In genomic region chr6:159976844-159977241, GRCh38 we compare ENCODE assay signal across 12 cellular contexts. TPM values are rescaled to one million over a fixed set of nuclear protein-coding genes. Genes with fewer than 3 reads are reported as not detected.
DNase-seq lines count a peak whose midpoint lies in the region; ATAC-seq and TF ChIP-seq lines count a peak whose summit lies in the region.
"Had no signal": no experiment of that assay in that cellular context is flagged by ENCODE, and none has a peak within 500 bp of the region (broad histone marks: within the 10 kb centered on the region; RNA-seq: fewer than 3 reads in every experiment).

No MANE protein-coding gene starts in this region.

- H3K27ac ChIP-seq in right cardiac atrium (ENCODE audit: low read length) (peak overlapping the region; percentile 80), vagina (peak overlapping the region; percentile 67)

- peaks cover 41% of the 10 kb centered on the region for H3K36me3 Mint-ChIP-seq in activated naive CD8-positive, alpha-beta T cell treated with anti-CD3 and anti-CD28 coated beads, Interleukin-2, amount 50 U/mL, for 24 hours (ENCODE audit: low read depth)
- peaks cover 24% of the 10 kb centered on the region for H3K36me3 Mint-ChIP-seq in natural killer cell treated with Interleukin-12 subunit alpha and Interleukin-12 subunit beta and Interleukin-15 and Interleukin-18, amount 100 ng/mL, for 72 hours

- 60% methylated on average over 6 of the region's 6 CpGs for WGBS in right cardiac atrium

- H3K27ac Mint-ChIP-seq in activated naive CD8-positive, alpha-beta T cell treated with anti-CD3 and anti-CD28 coated beads, Interleukin-2, amount 50 U/mL, for 24 hours = peak overlapping the region; percentile 99
- peak overlapping the region; percentile 99 for H3K27ac Mint-ChIP-seq in natural killer cell treated with Interleukin-12 subunit alpha and Interleukin-12 subunit beta and Interleukin-15 and Interleukin-18, amount 100 ng/mL, for 72 hours

- H3K36me3 ChIP-seq in vagina = no peaks in the 10 kb centered on the region

- H3K9me3 Mint-ChIP-seq in activated naive CD8-positive, alpha-beta T cell treated with anti-CD3 and anti-CD28 coated beads, Interleukin-2, amount 50 U/mL, for 24 hours = no peaks in the 10 kb centered on the region
- no peaks in the 10 kb centered on the region for H3K9me3 Mint-ChIP-seq in natural killer cell treated with Interleukin-12 subunit alpha and Interleukin-12 subunit beta and Interleukin-15 and Interleukin-18, amount 100 ng/mL, for 72 hours

- H3K4me1 ChIP-seq in right cardiac atrium (ENCODE audit: control insufficient read depth, insufficient read depth, low read length) = peaks cover 40% of the 10 kb centered on the region
- H3K4me1 ChIP-seq in vagina = peaks cover 92% of the 10 kb centered on the region

- peaks cover 98% of the 10 kb centered on the region for H3K4me1 Mint-ChIP-seq in activated naive CD8-positive, alpha-beta T cell treated with anti-CD3 and anti-CD28 coated beads, Interleukin-2, amount 50 U/mL, for 24 hours
- peaks cover 87 to 95% of the 10 kb centered on the region in 2 donors for H3K4me1 Mint-ChIP-seq in natural killer cell treated with Interleukin-12 subunit alpha and Interleukin-12 subunit beta and Interleukin-15 and Interleukin-18, amount 100 ng/mL, for 72 hours (ENCODE audit: low read depth in 2 of 2)

- no peaks in the 10 kb centered on the region for H3K9me3 ChIP-seq in right cardiac atrium (ENCODE audit: control insufficient read depth, low read length)
- H3K9me3 ChIP-seq in vagina = no peaks in the 10 kb centered on the region

- DNase-seq in right cardiac atrium (no peak), left cardiac atrium (no peak), vagina (ENCODE audit: extremely low spot score in 2 of 2) (no peak), amygdala (lab: John Stamatoyannopoulos, UW) (no peak), left lobe of liver (ENCODE audit: low spot score) (no peak)
- DNase-seq in activated naive CD8-positive, alpha-beta T cell treated with anti-CD3 and anti-CD28 coated beads, Interleukin-2, amount 50 U/mL, for 24 hours = no peak
- no peak for DNase-seq in natural killer cell treated with Interleukin-12 subunit alpha and Interleukin-12 subunit beta and Interleukin-15 and Interleukin-18, amount 100 ng/mL, for 72 hours (ENCODE audit: low spot score)
- DNase-seq in stimulated activated naive CD4-positive, alpha-beta T cell (lab: John Stamatoyannopoulos, UW) = no peak
- DNase-seq: activated gamma-delta T cell treated with Interleukin-2 at 50 U/mL for 16 hours; effector memory CD4-positive, alpha-beta T cell; NCI-H1048; occipital lobe had no signal

- ATAC-seq in right cardiac atrium = no peak
- no peak for ATAC-seq in left cardiac atrium
- ATAC-seq in activated naive CD8-positive, alpha-beta T cell treated with anti-CD3 and anti-CD28 coated beads, Interleukin-2, amount 50 U/mL, for 24 hours = peak; percentile 12
- peak in 1 of 2 donors; percentile 11 for ATAC-seq in natural killer cell treated with Interleukin-12 subunit alpha and Interleukin-12 subunit beta and Interleukin-15 and Interleukin-18, amount 100 ng/mL, for 72 hours
- no peak for ATAC-seq in left lobe of liver

- no peak for TF ChIP-seq POLR2A in vagina (IDR thresholded peaks at IDR 0.05)

- peak overlapping the region; percentile 91 for H3K4me3 Mint-ChIP-seq in activated naive CD8-positive, alpha-beta T cell treated with anti-CD3 and anti-CD28 coated beads, Interleukin-2, amount 50 U/mL, for 24 hours
- H3K4me3 Mint-ChIP-seq in natural killer cell treated with Interleukin-12 subunit alpha and Interleukin-12 subunit beta and Interleukin-15 and Interleukin-18, amount 100 ng/mL, for 72 hours = peak overlapping the region; percentile 95

- no peak for TF ChIP-seq CTCF in vagina (IDR thresholded peaks at IDR 0.05)

- no peaks in the 10 kb centered on the region for H3K27me3 Mint-ChIP-seq in activated naive CD8-positive, alpha-beta T cell treated with anti-CD3 and anti-CD28 coated beads, Interleukin-2, amount 50 U/mL, for 24 hours
- H3K27me3 Mint-ChIP-seq in natural killer cell treated with Interleukin-12 subunit alpha and Interleukin-12 subunit beta and Interleukin-15 and Interleukin-18, amount 100 ng/mL, for 72 hours = no peaks in the 10 kb centered on the region

- H3K27me3 ChIP-seq in right cardiac atrium (ENCODE audit: control insufficient read depth, insufficient read depth) (no peaks in the 10 kb centered on the region), vagina (no peaks in the 10 kb centered on the region)

- H3K4me3 ChIP-seq in right cardiac atrium (ENCODE audit: low read length) (no peak overlapping the region), vagina (peak overlapping the region; percentile 6 to 9)

- intact Hi-C loops in right cardiac atrium (cut with DNase I) = loop anchor here in 3 of 4 donors (10.0 kb wide), 2 partner anchors 58 to 68 kb away; no protein-coding TSS in a partner anchor
- intact Hi-C loops in left cardiac atrium (cut with DNase I) = no loop called here
- intact Hi-C loops in vagina (cut with DNase I) = no loop called here

RNA-seq across cellular contexts. Expression of gene IGF2R, which starts 8.0 kb away (rescaled TPM):
- total RNA-seq in right cardiac atrium = 10 to 100 TPM; 41.4 to 48.9 (median 46.6) TPM
- 19.6 TPM for polyA plus RNA-seq in right cardiac atrium
- total RNA-seq in left cardiac atrium = 10 to 100 TPM; 50.1 to 56.2 TPM
- 100 to 1,000 TPM; 290 to 377 TPM for total RNA-seq in natural killer cell treated with Interleukin-12 subunit alpha and Interleukin-12 subunit beta and Interleukin-15 and Interleukin-18, amount 100 ng/mL, for 72 hours
- total RNA-seq in vagina = 73.4 TPM
- total RNA-seq in left lobe of liver = 51.5 TPM

Comparison
In these comparisons a context has a peak if more than half of its experiments do, and no peak if none do; other contexts are left out.
1. intact Hi-C loops: an anchor here in right cardiac atrium (10.0 kb wide); none called in left cardiac atrium and vagina.